Comparison of ENCODE assay signal across 11 cellular contexts in the genomic region with DNA sequence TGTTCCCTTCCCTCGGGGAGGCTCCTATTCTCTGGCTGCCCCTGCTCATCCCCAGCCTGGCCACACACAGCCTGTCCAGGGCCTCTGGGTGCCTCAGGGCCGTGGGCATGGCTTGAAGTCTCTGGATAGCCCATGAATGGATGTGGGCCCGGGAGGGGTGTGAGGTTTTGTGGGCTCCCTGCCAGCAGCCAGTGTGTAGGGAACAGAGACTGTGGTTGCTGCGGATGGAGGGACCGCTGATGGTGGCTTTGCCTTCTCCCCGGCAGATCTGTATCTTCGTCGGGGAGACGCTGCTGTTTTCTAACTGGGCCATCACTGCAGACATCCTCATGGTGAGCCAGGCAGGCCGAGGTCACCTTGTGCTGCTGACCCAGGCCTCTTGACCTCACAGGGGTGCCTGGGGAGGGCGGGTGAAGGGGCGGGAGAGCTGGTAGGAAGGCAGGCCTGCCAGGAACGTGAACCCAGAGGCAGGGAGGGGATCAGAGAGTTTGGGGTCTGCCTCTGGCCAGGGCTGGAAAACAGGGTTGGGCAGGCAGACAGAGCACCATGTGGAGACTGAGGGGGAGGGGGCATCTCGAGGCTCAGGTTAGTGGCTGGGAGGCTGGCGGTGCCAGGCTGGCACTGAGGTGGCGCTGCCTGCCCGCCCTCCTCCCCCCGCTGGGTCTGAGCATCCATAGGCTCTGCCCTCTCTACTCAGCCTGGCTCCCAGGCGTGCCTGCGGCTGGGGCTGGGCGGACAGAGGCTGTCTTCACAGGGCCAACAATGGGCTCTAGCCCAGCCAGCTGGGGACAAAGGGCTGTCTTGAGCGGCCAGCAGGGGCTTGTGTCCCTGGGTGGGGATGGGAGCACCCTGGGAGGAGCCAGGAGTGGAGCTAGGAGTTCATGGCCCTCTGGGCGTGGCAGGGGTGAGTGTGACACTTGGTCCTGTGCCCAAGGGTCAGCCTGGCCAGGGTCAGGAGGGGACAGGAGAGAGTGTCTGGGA. TPM values are rescaled to one million over a fixed set of nuclear protein-coding genes. Genes with fewer than 3 reads are reported as not detected.
DNase-seq lines count a peak whose midpoint lies in the region; ATAC-seq, FAIRE-seq and TF ChIP-seq lines count a peak whose summit lies in the region.
"Had no signal": no experiment of that assay in that cellular context is flagged by ENCODE, and none has a peak within 500 bp of the region (broad histone marks: within the 10 kb centered on the region; RNA-seq: fewer than 3 reads in every experiment).

No MANE protein-coding gene starts in this region.

- peaks cover 16% of the 10 kb centered on the region for H3K4me1 ChIP-seq in HepG2 (ENCODE audit: insufficient read depth, low read length)

- no peaks in the 10 kb centered on the region for H4K20me1 ChIP-seq in HepG2 (ENCODE audit: insufficient read depth, low read length)

- no peaks in the 10 kb centered on the region for H3K36me3 Mint-ChIP-seq in activated T-cell treated with anti-CD3 and anti-CD28 coated beads, Interleukin-2, amount 50 U/mL, for 4 hours (ENCODE audit: insufficient read depth)
- no peaks in the 10 kb centered on the region for H3K36me3 Mint-ChIP-seq in activated CD8-positive, alpha-beta T cell treated with anti-CD3 and anti-CD28 coated beads for 36 hours (ENCODE audit: low read depth)

- H3K4me1 Mint-ChIP-seq in activated T-cell treated with anti-CD3 and anti-CD28 coated beads, Interleukin-2, amount 50 U/mL, for 4 hours (ENCODE audit: low read depth): no peaks in the 10 kb centered on the region
- peaks cover 2% of the 10 kb centered on the region for H3K4me1 Mint-ChIP-seq in activated CD8-positive, alpha-beta T cell treated with anti-CD3 and anti-CD28 coated beads for 36 hours (ENCODE audit: low read depth)

- no peak overlapping the region for H3K27ac ChIP-seq in HepG2 (ENCODE audit: extremely low read length, insufficient read depth, low read length)
- H3K27ac ChIP-seq in temporal lobe (ENCODE audit: low read depth, low read length): peak overlapping the region; percentile 99

- H3K27me3 ChIP-seq in HepG2 (ENCODE audit: control insufficient read depth in 1 of 2, insufficient read depth in 2 of 2, low read length in 2 of 2): peaks cover 6 to 35% of the 10 kb centered on the region in 2 experiments

- in situ Hi-C loops in HepG2 (cut with HindIII; ENCODE audit: extremely low pct_ligation_motif_present, low pct_unique_long_range_greater_than_20kb): no loop called here

- no peak overlapping the region for H3K4me3 Mint-ChIP-seq in activated T-cell treated with anti-CD3 and anti-CD28 coated beads, Interleukin-2, amount 50 U/mL, for 4 hours
- no peak overlapping the region for H3K4me3 Mint-ChIP-seq in activated CD8-positive, alpha-beta T cell treated with anti-CD3 and anti-CD28 coated beads for 36 hours
- H3K4me3 Mint-ChIP-seq: activated B cell treated with CpG ODN at 0.5 μM for 24 hours; dendritic cell treated with granulocyte-macrophage colony-stimulating factor and Interleukin-4, amounts not matched to agents 40 ng/mL and 50 ng/mL, for 4 days had no signal

- no peaks in the 10 kb centered on the region for H3K9me3 ChIP-seq in HepG2 (ENCODE audit: low read length)

- no TSS peak for BruUV-seq in HepG2 (replicated peaks; lab: Mats Ljungman, UMichigan)

- POLR2A ChIA-PET in activated CD8-positive, alpha-beta T cell treated with anti-CD3 and anti-CD28 coated beads for 36 hours (lab: Charles Lee): interaction anchor here (1.4 kb wide), 1 partner anchor 13 kb away, joined by 4 read pairs; no protein-coding TSS in a partner anchor
- POLR2A ChIA-PET in HepG2 (lab: Yijun Ruan, JAX): interaction anchor here (2.4 kb wide), 1 partner anchor 22 kb away, joined by 8 read pairs; a partner anchor contains a TSS

- FAIRE-seq in HepG2 (lab: Jason Lieb, UNC): no peak

- TF ChIP-seq POLR2A in HepG2 (IDR thresholded peaks at IDR 0.05; ENCODE audit: insufficient read depth in 1 of 2, low read depth in 2 of 2, low read length in 2 of 2): no peak

- peak overlapping the region in 1 of 3 experiments; percentile 43; a peak in 1 of 6 replicates for H3K4me3 ChIP-seq in HepG2 (replicated peaks in 1 of 3; ENCODE audit: insufficient read depth in 1 of 3, low read depth in 2 of 3, low read length in 3 of 3)

- H3K4me2 ChIP-seq in HepG2 (ENCODE audit: low read depth, low read length): peak overlapping the region; percentile 39

- H3K36me3 ChIP-seq in HepG2 (replicated peaks in 1 of 2; ENCODE audit: control insufficient read depth in 1 of 2, insufficient read depth in 2 of 2, low read length in 2 of 2): peaks cover 1 to 3% of the 10 kb centered on the region in 2 experiments; a peak in 2 of 5 replicates

- no peak for DNase-seq in activated T-cell treated with anti-CD3 and anti-CD28 coated beads, Interleukin-2, amount 50 U/mL, for 4 hours
- DNase-seq in activated T-cell treated with anti-CD3 and anti-CD28 coated beads for 4 hours (no peak), HepG2 (ENCODE audit: low spot score) (peak; percentile 38)
- DNase-seq in activated CD8-positive, alpha-beta T cell treated with anti-CD3 and anti-CD28 coated beads for 36 hours: peak; percentile 18
- DNase-seq: activated B cell treated with CpG ODN at 0.5 μM for 24 hours, NCI-H1092 treated with DMSO at 0.1 percent for 48 hours had no signal

- TF ChIP-seq EP300 in HepG2 (IDR thresholded peaks at IDR 0.05; ENCODE audit: low read depth in 2 of 2, low read length in 2 of 2) (no peak), HepG2 (CRISPR knock-in tag; IDR thresholded peaks at IDR 0.05; ENCODE audit: borderline replicate concordance) (no peak)

- no peak for TF ChIP-seq CTCF in activated CD8-positive, alpha-beta T cell treated with anti-CD3 and anti-CD28 coated beads for 36 hours (IDR thresholded peaks at IDR 0.05)
- no peak for TF ChIP-seq CTCF in HepG2 (CRISPR knock-in tag; IDR thresholded peaks at IDR 0.05)

- H3K9ac ChIP-seq in HepG2 (ENCODE audit: insufficient read depth, low read depth, low read length): no peak overlapping the region

- no peak overlapping the region for H3K27ac Mint-ChIP-seq in activated CD8-positive, alpha-beta T cell treated with anti-CD3 and anti-CD28 coated beads for 36 hours
- H3K27ac Mint-ChIP-seq: activated B cell treated with CpG ODN at 0.5 μM for 24 hours had no signal

- H3K79me2 ChIP-seq in HepG2 (ENCODE audit: insufficient read depth, low read length): no peaks in the 10 kb centered on the region

- CTCF ChIA-PET in activated CD8-positive, alpha-beta T cell treated with anti-CD3 and anti-CD28 coated beads for 36 hours (lab: Charles Lee): no interaction called here
- CTCF ChIA-PET in HepG2 (lab: Yijun Ruan, JAX; ENCODE audit: low intra/inter-chr PET ratio, low total read pairs): no interaction called here

- no peak overlapping the region for H2AFZ ChIP-seq in HepG2 (ENCODE audit: low read length)

- peaks cover 9% of the 10 kb centered on the region for H3K27me3 Mint-ChIP-seq in activated T-cell treated with anti-CD3 and anti-CD28 coated beads, Interleukin-2, amount 50 U/mL, for 4 hours (ENCODE audit: low read depth)
- peaks cover 1% of the 10 kb centered on the region for H3K27me3 Mint-ChIP-seq in activated CD8-positive, alpha-beta T cell treated with anti-CD3 and anti-CD28 coated beads for 36 hours

- no peak for TF ChIP-seq RAD21 in HepG2 (CRISPR knock-in tag; IDR thresholded peaks at IDR 0.05)

- peak; percentile 4 for ATAC-seq in activated T-cell treated with anti-CD3 and anti-CD28 coated beads, Interleukin-2, amount 50 U/mL, for 4 hours
- ATAC-seq in activated CD8-positive, alpha-beta T cell treated with anti-CD3 and anti-CD28 coated beads for 36 hours: no peak
- peak; percentile 66 for ATAC-seq in HepG2
- ATAC-seq in HG02610 (IDR thresholded peaks at IDR 0.05; ENCODE audit: unreplicated experiment): no peak
- no peak for ATAC-seq in GM18868 (IDR thresholded peaks at IDR 0.05; ENCODE audit: unreplicated experiment)
- no peak for ATAC-seq in GM18861 (IDR thresholded peaks at IDR 0.05; ENCODE audit: unreplicated experiment)

- H3K9me3 Mint-ChIP-seq in activated T-cell treated with anti-CD3 and anti-CD28 coated beads, Interleukin-2, amount 50 U/mL, for 4 hours: no peaks in the 10 kb centered on the region
- no peaks in the 10 kb centered on the region for H3K9me3 Mint-ChIP-seq in activated CD8-positive, alpha-beta T cell treated with anti-CD3 and anti-CD28 coated beads for 36 hours
- H3K9me3 Mint-ChIP-seq: activated B cell treated with CpG ODN at 0.5 μM for 24 hours; dendritic cell treated with granulocyte-macrophage colony-stimulating factor and Interleukin-4, amounts not matched to agents 40 ng/mL and 50 ng/mL, for 4 days had no signal

- 27% methylated on average over 3 of the region's 23 CpGs for WGBS in HepG2 (ENCODE audit: low lambda C conversion rate)

- intact Hi-C loops in activated CD8-positive, alpha-beta T cell treated with anti-CD3 and anti-CD28 coated beads for 36 hours (cut with micrococcal nuclease): loop anchor here (10.0 kb wide), 1 partner anchor 109 kb away; no protein-coding TSS in a partner anchor
- intact Hi-C loops in HepG2 (cut with micrococcal nuclease; ENCODE audit: unreplicated experiment): loop anchor here (5.0 kb wide), 1 partner anchor 112 kb away; no protein-coding TSS in a partner anchor

RNA-seq across cellular contexts. Expression of a gene that starts 21.4 kb away (rescaled TPM):
- 100 to 1,000 TPM; 261 to 278 (median 263) TPM for total RNA-seq in activated T-cell treated with anti-CD3 and anti-CD28 coated beads, Interleukin-2, amount 50 U/mL, for 4 hours
- total RNA-seq in activated CD8-positive, alpha-beta T cell treated with anti-CD3 and anti-CD28 coated beads for 36 hours: 100 to 1,000 TPM; 104 to 107 TPM
- total RNA-seq in HepG2 (2016; rRNA removed; fragmentation: Illumina TruSeq; extraction: Trizol) (40.4 and 54.8 TPM in 2 replicates), temporal lobe (16.2 TPM)
- total RNA-seq in HepG2 (2016; cell fraction: cytosol; rRNA removed; fragmentation: Illumina TruSeq; extraction: Trizol; ENCODE audit: low read depth): 58.9 and 65.5 TPM in 2 replicates
- 35.1 and 61.8 TPM in 2 replicates for total RNA-seq in HepG2 (2016; cell fraction: insoluble cytoplasmic fraction; rRNA removed; fragmentation: Illumina TruSeq; extraction: Trizol)
- total RNA-seq in HepG2 (2016; cell fraction: membrane; rRNA removed; fragmentation: Illumina TruSeq; extraction: Trizol): 24.4 and 24.9 TPM in 2 replicates
- total RNA-seq in HepG2 (2016; cell fraction: nucleus; rRNA removed; fragmentation: Illumina TruSeq; extraction: Trizol): 52.0 and 62.6 TPM in 2 replicates
- 18.6 and 28.4 TPM in 2 replicates for polyA plus RNA-seq in HepG2 (2011; rRNA removed)
- 9.7 and 12.5 TPM in 2 replicates for polyA plus RNA-seq in HepG2 (2011; cell fraction: cytosol; rRNA removed)
- 158 and 176 TPM in 2 replicates for polyA plus RNA-seq in HepG2 (2011; cell fraction: nucleus; rRNA removed)
- 28.0 and 41.5 TPM in 2 replicates for polyA plus RNA-seq in HepG2 (2012)
- 7.8 and 7.9 TPM in 2 replicates for polyA plus RNA-seq in HepG2 (2016; cell fraction: cytosol; fragmentation: Illumina TruSeq; extraction: Trizol; ENCODE audit: low read depth)
- 28.2 and 32.7 TPM in 2 replicates for polyA plus RNA-seq in HepG2 (2016; cell fraction: insoluble cytoplasmic fraction; fragmentation: Illumina TruSeq; extraction: Trizol; ENCODE audit: low read depth)
- polyA plus RNA-seq in HepG2 (2016; cell fraction: membrane; fragmentation: Illumina TruSeq; extraction: Trizol; ENCODE audit: low read depth): 9.0 and 12.1 TPM in 2 replicates
- polyA plus RNA-seq in HepG2 (2016; cell fraction: nucleus; fragmentation: Illumina TruSeq; extraction: Trizol; ENCODE audit: insufficient read depth, low read depth): 146 and 160 TPM in 2 replicates
- 50.2 and 100 TPM in 2 replicates for polyA minus RNA-seq in HepG2 (2011; rRNA and poly(A)+ RNA removed; ENCODE audit: low replicate concordance)
- polyA minus RNA-seq in HepG2 (2011; cell fraction: cytosol; rRNA and poly(A)+ RNA removed): 19.4 and 21.0 TPM in 2 replicates
- polyA minus RNA-seq in HepG2 (2011; cell fraction: nucleus; rRNA and poly(A)+ RNA removed): 53.3 and 54.8 TPM in 2 replicates

RNA-seq across cellular contexts. Expression of a gene that starts 26.6 kb away (rescaled TPM):
- total RNA-seq in activated T-cell treated with anti-CD3 and anti-CD28 coated beads, Interleukin-2, amount 50 U/mL, for 4 hours: not detected
- not detected for total RNA-seq in activated CD8-positive, alpha-beta T cell treated with anti-CD3 and anti-CD28 coated beads for 36 hours
- total RNA-seq in HepG2 (2016; rRNA removed; fragmentation: Illumina TruSeq; extraction: Trizol) (0.70 and 0.80 TPM in 2 replicates), temporal lobe (not detected)
- total RNA-seq in HepG2 (2016; cell fraction: cytosol; rRNA removed; fragmentation: Illumina TruSeq; extraction: Trizol; ENCODE audit: low read depth): 0.20 and 0.26 TPM in 2 replicates
- total RNA-seq in HepG2 (2016; cell fraction: insoluble cytoplasmic fraction; rRNA removed; fragmentation: Illumina TruSeq; extraction: Trizol): 0.68 and 1.1 TPM in 2 replicates
- total RNA-seq in HepG2 (2016; cell fraction: membrane; rRNA removed; fragmentation: Illumina TruSeq; extraction: Trizol): 0.59 and 0.62 TPM in 2 replicates
- total RNA-seq in HepG2 (2016; cell fraction: nucleus; rRNA removed; fragmentation: Illumina TruSeq; extraction: Trizol): 0.28 and 0.37 TPM in 2 replicates
- polyA plus RNA-seq in HepG2 (2011; rRNA removed): 0.14 and 0.16 TPM in 2 replicates
- polyA plus RNA-seq in HepG2 (2011; cell fraction: cytosol; rRNA removed): 0.10 and 0.12 TPM in 2 replicates
- polyA plus RNA-seq in HepG2 (2011; cell fraction: nucleus; rRNA removed): 0.09 and 0.43 TPM in 2 replicates
- 0.24 and 0.29 TPM in 2 replicates for polyA plus RNA-seq in HepG2 (2012)
- polyA plus RNA-seq in HepG2 (2016; cell fraction: cytosol; fragmentation: Illumina TruSeq; extraction: Trizol; ENCODE audit: low read depth): 0.24 and 0.27 TPM in 2 replicates
- polyA plus RNA-seq in HepG2 (2016; cell fraction: insoluble cytoplasmic fraction; fragmentation: Illumina TruSeq; extraction: Trizol; ENCODE audit: low read depth): 0.71 and 1.2 TPM in 2 replicates
- 0.50 and 0.52 TPM in 2 replicates for polyA plus RNA-seq in HepG2 (2016; cell fraction: membrane; fragmentation: Illumina TruSeq; extraction: Trizol; ENCODE audit: low read depth)
- 1.1 and 1.5 TPM in 2 replicates for polyA plus RNA-seq in HepG2 (2016; cell fraction: nucleus; fragmentation: Illumina TruSeq; extraction: Trizol; ENCODE audit: insufficient read depth, low read depth)
- polyA minus RNA-seq in HepG2 (2011; rRNA and poly(A)+ RNA removed; ENCODE audit: low replicate concordance): 0.38 TPM in 1 of 2 replicates, not detected in the other
- polyA minus RNA-seq in HepG2 (2011; cell fraction: cytosol; rRNA and poly(A)+ RNA removed): not detected in 2 replicates
- polyA minus RNA-seq in HepG2 (2011; cell fraction: nucleus; rRNA and poly(A)+ RNA removed): 0.12 TPM in 1 of 2 replicates, not detected in the other
- total RNA-seq: activated B cell treated with CpG ODN at 0.5 μM for 24 hours had no signal

RNA-seq across cellular contexts. Expression of a gene that starts 35.1 kb away (rescaled TPM):
- total RNA-seq in activated T-cell treated with anti-CD3 and anti-CD28 coated beads, Interleukin-2, amount 50 U/mL, for 4 hours: under 1 TPM; 0.33 to 0.47 (median 0.46) TPM
- 1 to 10 TPM in 1 of 2 experiments, under 1 TPM in 1; 0.95 to 1.2 TPM for total RNA-seq in activated CD8-positive, alpha-beta T cell treated with anti-CD3 and anti-CD28 coated beads for 36 hours
- total RNA-seq in HepG2 (2016; rRNA removed; fragmentation: Illumina TruSeq; extraction: Trizol) (not detected in 2 replicates), temporal lobe (7.9 TPM)
- not detected in 2 replicates for total RNA-seq in HepG2 (2016; cell fraction: cytosol; rRNA removed; fragmentation: Illumina TruSeq; extraction: Trizol; ENCODE audit: low read depth)
- not detected in 2 replicates for total RNA-seq in HepG2 (2016; cell fraction: insoluble cytoplasmic fraction; rRNA removed; fragmentation: Illumina TruSeq; extraction: Trizol)
- not detected in 2 replicates for total RNA-seq in HepG2 (2016; cell fraction: membrane; rRNA removed; fragmentation: Illumina TruSeq; extraction: Trizol)
- total RNA-seq in HepG2 (2016; cell fraction: nucleus; rRNA removed; fragmentation: Illumina TruSeq; extraction: Trizol): not detected in 2 replicates
- polyA plus RNA-seq in HepG2 (2011; rRNA removed): 0.01 and 0.03 TPM in 2 replicates
- 0.03 and 0.05 TPM in 2 replicates for polyA plus RNA-seq in HepG2 (2011; cell fraction: cytosol; rRNA removed)
- polyA plus RNA-seq in HepG2 (2011; cell fraction: nucleus; rRNA removed): 0.14 TPM in 1 of 2 replicates, not detected in the other
- polyA plus RNA-seq in HepG2 (2012): 0.16 and 0.34 TPM in 2 replicates
- polyA plus RNA-seq in HepG2 (2016; cell fraction: cytosol; fragmentation: Illumina TruSeq; extraction: Trizol; ENCODE audit: low read depth): not detected in 2 replicates
- polyA plus RNA-seq in HepG2 (2016; cell fraction: insoluble cytoplasmic fraction; fragmentation: Illumina TruSeq; extraction: Trizol; ENCODE audit: low read depth): not detected in 2 replicates
- polyA plus RNA-seq in HepG2 (2016; cell fraction: membrane; fragmentation: Illumina TruSeq; extraction: Trizol; ENCODE audit: low read depth): not detected in 2 replicates
- polyA plus RNA-seq in HepG2 (2016; cell fraction: nucleus; fragmentation: Illumina TruSeq; extraction: Trizol; ENCODE audit: insufficient read depth, low read depth): not detected in 2 replicates
- polyA minus RNA-seq in HepG2 (2011; rRNA and poly(A)+ RNA removed; ENCODE audit: low replicate concordance): 0.16 TPM in 1 of 2 replicates, not detected in the other
- polyA minus RNA-seq in HepG2 (2011; cell fraction: cytosol; rRNA and poly(A)+ RNA removed): not detected in 2 replicates
- not detected in 2 replicates for polyA minus RNA-seq in HepG2 (2011; cell fraction: nucleus; rRNA and poly(A)+ RNA removed)

RNA-seq across cellular contexts. Expression of a gene that starts 50.5 kb away (rescaled TPM):
- not detected for total RNA-seq in activated T-cell treated with anti-CD3 and anti-CD28 coated beads, Interleukin-2, amount 50 U/mL, for 4 hours
- not detected for total RNA-seq in activated CD8-positive, alpha-beta T cell treated with anti-CD3 and anti-CD28 coated beads for 36 hours
- total RNA-seq in HepG2 (2016; rRNA removed; fragmentation: Illumina TruSeq; extraction: Trizol): 5.1 and 5.8 TPM in 2 replicates
- 1.5 and 1.6 TPM in 2 replicates for total RNA-seq in HepG2 (2016; cell fraction: cytosol; rRNA removed; fragmentation: Illumina TruSeq; extraction: Trizol; ENCODE audit: low read depth)
- 5.3 and 5.8 TPM in 2 replicates for total RNA-seq in HepG2 (2016; cell fraction: insoluble cytoplasmic fraction; rRNA removed; fragmentation: Illumina TruSeq; extraction: Trizol)
- 4.8 and 5.0 TPM in 2 replicates for total RNA-seq in HepG2 (2016; cell fraction: membrane; rRNA removed; fragmentation: Illumina TruSeq; extraction: Trizol)
- total RNA-seq in HepG2 (2016; cell fraction: nucleus; rRNA removed; fragmentation: Illumina TruSeq; extraction: Trizol): 3.0 and 4.2 TPM in 2 replicates
- 0.41 and 1.1 TPM in 2 replicates for polyA plus RNA-seq in HepG2 (2011; rRNA removed)
- 0.38 and 0.64 TPM in 2 replicates for polyA plus RNA-seq in HepG2 (2011; cell fraction: cytosol; rRNA removed)
- polyA plus RNA-seq in HepG2 (2011; cell fraction: nucleus; rRNA removed): 0.42 and 0.95 TPM in 2 replicates
- 0.58 and 0.69 TPM in 2 replicates for polyA plus RNA-seq in HepG2 (2012)
- polyA plus RNA-seq in HepG2 (2016; cell fraction: cytosol; fragmentation: Illumina TruSeq; extraction: Trizol; ENCODE audit: low read depth): 1.8 TPM in 2 replicates
- 7.9 and 8.6 TPM in 2 replicates for polyA plus RNA-seq in HepG2 (2016; cell fraction: insoluble cytoplasmic fraction; fragmentation: Illumina TruSeq; extraction: Trizol; ENCODE audit: low read depth)
- polyA plus RNA-seq in HepG2 (2016; cell fraction: membrane; fragmentation: Illumina TruSeq; extraction: Trizol; ENCODE audit: low read depth): 2.3 and 3.2 TPM in 2 replicates
- polyA plus RNA-seq in HepG2 (2016; cell fraction: nucleus; fragmentation: Illumina TruSeq; extraction: Trizol; ENCODE audit: insufficient read depth, low read depth): 5.8 and 9.1 TPM in 2 replicates
- polyA minus RNA-seq in HepG2 (2011; rRNA and poly(A)+ RNA removed; ENCODE audit: low replicate concordance): 1.9 TPM in 1 of 2 replicates, not detected in the other
- 0.70 and 0.99 TPM in 2 replicates for polyA minus RNA-seq in HepG2 (2011; cell fraction: cytosol; rRNA and poly(A)+ RNA removed)
- polyA minus RNA-seq in HepG2 (2011; cell fraction: nucleus; rRNA and poly(A)+ RNA removed): 0.13 TPM in 1 of 2 replicates, not detected in the other
- 2.5 TPM for total RNA-seq in temporal lobe
- total RNA-seq: activated B cell treated with CpG ODN at 0.5 μM for 24 hours had no signal

Comparison
In these comparisons a context has a peak if more than half of its experiments do, and no peak if none do; other contexts are left out.
1. ATAC-seq: peak in activated T-cell treated with anti-CD3 and anti-CD28 coated beads, Interleukin-2, amount 50 U/mL, for 4 hours (2 of 2) and HepG2 (single experiment); none in activated CD8-positive, alpha-beta T cell treated with anti-CD3 and anti-CD28 coated beads for 36 hours (single experiment), HG02610 (single experiment), GM18868 (single experiment) and GM18861 (single experiment).
2. DNase-seq: peak in activated CD8-positive, alpha-beta T cell treated with anti-CD3 and anti-CD28 coated beads for 36 hours (single experiment) and HepG2 (single experiment); none in activated T-cell treated with anti-CD3 and anti-CD28 coated beads, Interleukin-2, amount 50 U/mL, for 4 hours (single experiment) and activated T-cell treated with anti-CD3 and anti-CD28 coated beads for 4 hours (single experiment).